8 cellular contexts compared by ENCODE assay signal in the genomic region with DNA sequence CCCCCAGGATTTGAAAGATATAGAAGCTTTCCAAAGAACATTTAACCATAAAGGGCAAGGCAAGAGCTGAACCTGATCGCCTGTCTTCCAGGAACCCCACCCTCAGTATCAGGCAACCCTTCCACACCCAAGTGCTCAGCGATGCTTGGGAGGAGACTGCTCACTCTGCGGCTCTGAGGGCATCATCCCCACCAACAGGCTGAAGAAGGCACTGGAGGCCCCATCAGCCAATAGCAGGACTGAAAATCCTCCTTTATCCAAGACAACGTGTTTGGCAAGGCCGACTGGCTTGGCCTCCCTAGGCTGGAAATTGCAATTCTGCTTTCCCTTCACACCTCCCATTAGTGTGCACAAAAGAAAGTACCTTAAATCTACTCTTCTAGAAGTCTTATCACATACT. TPM values are rescaled to one million over a fixed set of nuclear protein-coding genes. Genes with fewer than 3 reads are reported as not detected.
DNase-seq lines count a peak whose midpoint lies in the region; ATAC-seq lines count a peak whose summit lies in the region.

No MANE protein-coding gene starts in this region.

- H3K36me3 Mint-ChIP-seq in activated naive CD8-positive, alpha-beta T cell treated with anti-CD3 and anti-CD28 coated beads for 36 hours: peaks cover 32% of the 10 kb centered on the region

- no peaks in the 10 kb centered on the region for H3K9me3 Mint-ChIP-seq in activated naive CD8-positive, alpha-beta T cell treated with anti-CD3 and anti-CD28 coated beads for 36 hours

- DNase-seq in DMS79 treated with DMSO at 0.1 percent for 48 hours (lab: John Stamatoyannopoulos, UW) (peak; percentile 45), NCI-H1436 treated with DMSO at 0.1 percent for 48 hours (lab: John Stamatoyannopoulos, UW) (peak; percentile 33), hypothalamus (lab: John Stamatoyannopoulos, UW) (peak in 28 of 51 donors; percentile 6 to 53 (median 28)), renal cortical epithelial cell (ENCODE audit: low read depth) (peak; percentile 22), H4 (ENCODE audit: low spot score) (no peak)
- DNase-seq in activated naive CD8-positive, alpha-beta T cell treated with anti-CD3 and anti-CD28 coated beads for 36 hours: peak; percentile 14
- DNase-seq in stimulated activated CD8-positive, alpha-beta memory T cell treated with anti-CD3 and anti-CD28 coated beads, Interleukin-4, amount 100 ng/mL, for 48 hours: no peak

- H3K27ac Mint-ChIP-seq in activated naive CD8-positive, alpha-beta T cell treated with anti-CD3 and anti-CD28 coated beads for 36 hours: peak overlapping the region; percentile 98

- peaks cover 29% of the 10 kb centered on the region for H3K4me1 Mint-ChIP-seq in activated naive CD8-positive, alpha-beta T cell treated with anti-CD3 and anti-CD28 coated beads for 36 hours

- no peaks in the 10 kb centered on the region for H3K27me3 Mint-ChIP-seq in activated naive CD8-positive, alpha-beta T cell treated with anti-CD3 and anti-CD28 coated beads for 36 hours

- no peak for ATAC-seq in GM21825 (IDR thresholded peaks at IDR 0.05; ENCODE audit: unreplicated experiment)

- peak overlapping the region; percentile 97 for H3K4me3 Mint-ChIP-seq in activated naive CD8-positive, alpha-beta T cell treated with anti-CD3 and anti-CD28 coated beads for 36 hours

RNA-seq across cellular contexts. Expression of gene PPP2CA, which starts 1.4 kb away (rescaled TPM):
- total RNA-seq in activated naive CD8-positive, alpha-beta T cell treated with anti-CD3 and anti-CD28 coated beads for 36 hours: 100 to 1,000 TPM; 183 to 193 TPM
- 91.2 and 183 TPM in 2 replicates for total RNA-seq in renal cortical epithelial cell
- total RNA-seq in H4 (2014; rRNA removed; shearing (Covaris generic)): 179 and 250 TPM in 2 replicates

RNA-seq across cellular contexts. Expression of gene SKP1, which starts 50.5 kb away (rescaled TPM):
- 100 to 1,000 TPM; 253 to 260 TPM for total RNA-seq in activated naive CD8-positive, alpha-beta T cell treated with anti-CD3 and anti-CD28 coated beads for 36 hours
- total RNA-seq in renal cortical epithelial cell: 254 and 668 TPM in 2 replicates
- total RNA-seq in H4 (2014; rRNA removed; shearing (Covaris generic)): 886 and 1,193 TPM in 2 replicates

Comparison
In these comparisons a context has a peak if more than half of its experiments do, and no peak if none do; other contexts are left out.
1. DNase-seq: peak in DMS79 treated with DMSO at 0.1 percent for 48 hours (single experiment), NCI-H1436 treated with DMSO at 0.1 percent for 48 hours (single experiment), activated naive CD8-positive, alpha-beta T cell treated with anti-CD3 and anti-CD28 coated beads for 36 hours (single experiment), hypothalamus (28 of 51) and renal cortical epithelial cell (single experiment); none in stimulated activated CD8-positive, alpha-beta memory T cell treated with anti-CD3 and anti-CD28 coated beads, Interleukin-4, amount 100 ng/mL, for 48 hours (single experiment) and H4 (single experiment).